In genomic region chr1:7550261-7550850, GRCh38 we compare ENCODE assay signal across 20 cellular contexts.
A peak's percentile ranks its signal among the peaks of the same experiment; 100 is the strongest.
DNase-seq lines count a peak whose midpoint lies in the region; FAIRE-seq and TF ChIP-seq lines count a peak whose summit lies in the region.
"Had no signal": no experiment of that assay in that cellular context is flagged by ENCODE, and none has a peak within 500 bp of the region (broad histone marks: within the 10 kb centered on the region; RNA-seq: fewer than 3 reads in every experiment).

No MANE protein-coding gene starts in this region.

- H3K27ac ChIP-seq in RWPE1: peak overlapping the region; percentile 97
- H3K27ac ChIP-seq in epithelial cell of prostate: peak overlapping the region; percentile 70
- H3K27ac ChIP-seq: 22Rv1, gastrocnemius medialis had no signal

- peak overlapping the region; percentile 73 for H3K27ac Mint-ChIP-seq in T-helper 1 cell treated with Interleukin-12 subunit alpha and Interleukin-12 subunit beta and Interleukin-4 antibody, amounts not matched to agents 30 μg/mL and 1 μg/mL, for 36 hours
- H3K27ac Mint-ChIP-seq: T-helper 17 cell had no signal

- POLR2A ChIA-PET in RWPE1 (lab: Yijun Ruan, JAX; ENCODE audit: low non-redundant PET): interaction anchor here (1.0 kb wide), 1 partner anchor 22 kb away, joined by 4 read pairs; no protein-coding TSS in a partner anchor

- H3K27me3 Mint-ChIP-seq in T-helper 1 cell treated with Interleukin-12 subunit alpha and Interleukin-12 subunit beta and Interleukin-4 antibody, amounts not matched to agents 30 μg/mL and 1 μg/mL, for 36 hours (ENCODE audit: low read depth): peaks cover 3% of the 10 kb centered on the region

- no peak for TF ChIP-seq CTCF in RWPE1 (conservative IDR thresholded peaks at IDR 0.05; ENCODE audit: low read depth)

- no peak for FAIRE-seq in GM12892 (lab: Jason Lieb, UNC)
- FAIRE-seq: GM18507 had no signal

- CTCF ChIA-PET in RWPE1 (lab: Yijun Ruan, JAX): interaction anchor here (0.6 kb wide), 1 partner anchor 88 kb away, joined by 3 read pairs; no protein-coding TSS in a partner anchor

- no peak for TF ChIP-seq POLR2A in GM12892 (IDR thresholded peaks at IDR 0.05; ENCODE audit: low read depth, low read length)

- no peaks in the 10 kb centered on the region for H3K9me3 Mint-ChIP-seq in T-helper 1 cell treated with Interleukin-12 subunit alpha and Interleukin-12 subunit beta and Interleukin-4 antibody, amounts not matched to agents 30 μg/mL and 1 μg/mL, for 36 hours
- H3K9me3 Mint-ChIP-seq: CD8-positive, alpha-beta memory T cell; naive thymus-derived CD8-positive, alpha-beta T cell had no signal

- H3K4me1 Mint-ChIP-seq in T-helper 1 cell treated with Interleukin-12 subunit alpha and Interleukin-12 subunit beta and Interleukin-4 antibody, amounts not matched to agents 30 μg/mL and 1 μg/mL, for 36 hours (ENCODE audit: low read depth): peaks cover 8% of the 10 kb centered on the region

- H3K4me3 Mint-ChIP-seq in T-helper 1 cell treated with Interleukin-12 subunit alpha and Interleukin-12 subunit beta and Interleukin-4 antibody, amounts not matched to agents 30 μg/mL and 1 μg/mL, for 36 hours: no peak overlapping the region
- H3K4me3 Mint-ChIP-seq: CD8-positive, alpha-beta memory T cell; naive thymus-derived CD8-positive, alpha-beta T cell; T-helper 17 cell had no signal

- no peaks in the 10 kb centered on the region for H3K36me3 Mint-ChIP-seq in T-helper 1 cell treated with Interleukin-12 subunit alpha and Interleukin-12 subunit beta and Interleukin-4 antibody, amounts not matched to agents 30 μg/mL and 1 μg/mL, for 36 hours (ENCODE audit: low read depth)
- H3K36me3 Mint-ChIP-seq: CD8-positive, alpha-beta memory T cell; naive thymus-derived CD8-positive, alpha-beta T cell had no signal

- DNase-seq in T-helper 1 cell (no peak), RWPE1 (ENCODE audit: low spot score) (no peak), epithelial cell of prostate (ENCODE audit: low read depth, low spot score) (no peak), posterior vena cava (ENCODE audit: low spot score) (peak; percentile 66), GM12892 (ENCODE audit: insufficient read length) (no peak), NCI-H1436 treated with DMSO at 0.1 percent for 48 hours (lab: John Stamatoyannopoulos, UW) (no peak)
- no peak for DNase-seq in stimulated activated naive CD4-positive, alpha-beta T cell (lab: John Stamatoyannopoulos, UW)
- DNase-seq: activated gamma-delta T cell; CD8-positive, alpha-beta memory T cell; effector memory CD4-positive, alpha-beta T cell; gastrocnemius medialis; GDM1; islet precursor cell; naive thymus-derived CD8-positive, alpha-beta T cell; NCI-H524 treated with DMSO at 0.1 percent for 48 hours; retina; T-helper 17 cell had no signal

- intact Hi-C loops in posterior vena cava (cut with DNase I): no loop called here
